Comparison of ENCODE assay signal across 10 cellular contexts in the genomic region with DNA sequence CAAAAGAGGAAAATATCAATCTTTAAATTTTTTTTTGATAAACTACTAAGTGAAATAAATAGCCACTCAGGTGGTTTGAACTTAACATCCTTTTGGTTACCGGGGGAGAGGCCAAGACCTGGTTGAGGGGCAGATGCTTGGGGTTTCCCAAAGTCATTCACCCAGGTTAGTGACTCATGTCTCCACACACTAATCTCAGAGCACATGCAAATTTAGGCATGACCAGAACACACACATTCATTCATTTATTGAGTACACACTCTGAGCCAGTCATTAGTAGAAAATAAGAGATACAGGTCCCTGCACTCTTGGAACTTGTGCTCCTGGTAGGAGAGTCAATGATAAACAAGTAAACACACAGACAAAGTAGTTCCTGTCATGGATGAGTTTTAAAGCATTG. TPM values are rescaled to one million over a fixed set of nuclear protein-coding genes. Genes with fewer than 3 reads are reported as not detected.
DNase-seq lines count a peak whose midpoint lies in the region; ATAC-seq and TF ChIP-seq lines count a peak whose summit lies in the region.
"Had no signal": no experiment of that assay in that cellular context is flagged by ENCODE, and none has a peak within 500 bp of the region (broad histone marks: within the 10 kb centered on the region; RNA-seq: fewer than 3 reads in every experiment).

No MANE protein-coding gene starts in this region.

- peak; percentile 86 for ATAC-seq in GM18519 (IDR thresholded peaks at IDR 0.05; ENCODE audit: low FRiP score, unreplicated experiment)
- ATAC-seq in GM19452 (IDR thresholded peaks at IDR 0.05; ENCODE audit: unreplicated experiment): peak; percentile 79
- ATAC-seq in HG02981 (IDR thresholded peaks at IDR 0.05; ENCODE audit: unreplicated experiment): peak; percentile 85

- no peaks in the 10 kb centered on the region for H3K36me3 ChIP-seq in sigmoid colon

- no peaks in the 10 kb centered on the region for H3K9me3 Mint-ChIP-seq in activated naive CD8-positive, alpha-beta T cell treated with anti-CD3 and anti-CD28 coated beads for 36 hours
- no peaks in the 10 kb centered on the region for H3K9me3 Mint-ChIP-seq in type B pancreatic cell

- no peak for TF ChIP-seq EP300 in sigmoid colon (IDR thresholded peaks at IDR 0.05)

- no peaks in the 10 kb centered on the region for H3K4me1 ChIP-seq in sigmoid colon

- no peak for TF ChIP-seq POLR2A in sigmoid colon (IDR thresholded peaks at IDR 0.05)

- H3K4me1 Mint-ChIP-seq in activated naive CD8-positive, alpha-beta T cell treated with anti-CD3 and anti-CD28 coated beads for 36 hours: peaks cover 5% of the 10 kb centered on the region
- H3K4me1 Mint-ChIP-seq in type B pancreatic cell (ENCODE audit: unreplicated experiment): no peaks in the 10 kb centered on the region

- DNase-seq in activated naive CD8-positive, alpha-beta T cell treated with anti-CD3 and anti-CD28 coated beads for 36 hours: peak; percentile 21
- DNase-seq in type B pancreatic cell (ENCODE audit: extremely low spot score, unreplicated experiment): no peak
- no peak for DNase-seq in sigmoid colon
- DNase-seq in activated T-cell treated with anti-CD3 and anti-CD28 coated beads, Interleukin-2, amount 50 U/mL, for 1 hour: no peak
- DNase-seq in activated T-cell treated with anti-CD3 and anti-CD28 coated beads, Interleukin-2, amount 50 U/mL, for 48 hours: no peak

- H3K9me3 ChIP-seq in sigmoid colon: no peaks in the 10 kb centered on the region

- H3K27ac ChIP-seq in sigmoid colon: no peak overlapping the region

- no peak overlapping the region for H3K4me3 Mint-ChIP-seq in activated naive CD8-positive, alpha-beta T cell treated with anti-CD3 and anti-CD28 coated beads for 36 hours
- no peak overlapping the region for H3K4me3 Mint-ChIP-seq in type B pancreatic cell
- H3K4me3 Mint-ChIP-seq: T-helper 1 cell treated with Interleukin-12 subunit alpha and Interleukin-12 subunit beta and Interleukin-4 antibody, amounts not matched to agents 30 μg/mL and 1 μg/mL, for 36 hours had no signal

- no peaks in the 10 kb centered on the region for H3K36me3 Mint-ChIP-seq in activated naive CD8-positive, alpha-beta T cell treated with anti-CD3 and anti-CD28 coated beads for 36 hours
- H3K36me3 Mint-ChIP-seq in type B pancreatic cell: no peaks in the 10 kb centered on the region

- H3K27me3 ChIP-seq in sigmoid colon: no peaks in the 10 kb centered on the region

- H3K27me3 Mint-ChIP-seq in activated naive CD8-positive, alpha-beta T cell treated with anti-CD3 and anti-CD28 coated beads for 36 hours: peaks cover 47% of the 10 kb centered on the region
- peaks cover 21% of the 10 kb centered on the region for H3K27me3 Mint-ChIP-seq in type B pancreatic cell

- TF ChIP-seq CTCF in type B pancreatic cell (conservative IDR thresholded peaks at IDR 0.05): no peak
- no peak for TF ChIP-seq CTCF in sigmoid colon (IDR thresholded peaks at IDR 0.05)

- H3K4me3 ChIP-seq in sigmoid colon: no peak overlapping the region

- intact Hi-C loops in sigmoid colon (cut with DNase I): no loop called here

- 64 to 77% methylated on average over 1 of the region's 1 CpG for WGBS in sigmoid colon, 2 donors

- H3K27ac Mint-ChIP-seq in activated naive CD8-positive, alpha-beta T cell treated with anti-CD3 and anti-CD28 coated beads for 36 hours: no peak overlapping the region
- H3K27ac Mint-ChIP-seq in type B pancreatic cell: no peak overlapping the region
- H3K27ac Mint-ChIP-seq: T-helper 1 cell treated with Interleukin-12 subunit alpha and Interleukin-12 subunit beta and Interleukin-4 antibody, amounts not matched to agents 30 μg/mL and 1 μg/mL, for 36 hours had no signal

RNA-seq across cellular contexts. Expression of a gene that starts 7.3 kb away (rescaled TPM):
- total RNA-seq in activated naive CD8-positive, alpha-beta T cell treated with anti-CD3 and anti-CD28 coated beads for 36 hours: not detected
- 2.6 and 6.4 TPM in 2 replicates for total RNA-seq in type B pancreatic cell (ENCODE audit: low replicate concordance)
- total RNA-seq in sigmoid colon: not detected
- 1 to 10 TPM; 3.5 to 7.1 (median 4.8) TPM for polyA plus RNA-seq in sigmoid colon
- total RNA-seq: skeletal muscle tissue had no signal

RNA-seq across cellular contexts. Expression of a gene that starts 40.4 kb away (rescaled TPM):
- under 1 TPM; 0.08 to 0.12 TPM for total RNA-seq in activated naive CD8-positive, alpha-beta T cell treated with anti-CD3 and anti-CD28 coated beads for 36 hours
- total RNA-seq in type B pancreatic cell (ENCODE audit: low replicate concordance): not detected in 2 replicates
- total RNA-seq in sigmoid colon: 1 to 10 TPM; 3.9 to 5.8 (median 4.8) TPM
- polyA plus RNA-seq in sigmoid colon: 10 to 100 TPM in 1 of 3 donors, 1 to 10 TPM in 2; 3.0 to 18.5 (median 6.5) TPM
